8 cellular contexts compared by ENCODE assay signal in the genomic region with DNA sequence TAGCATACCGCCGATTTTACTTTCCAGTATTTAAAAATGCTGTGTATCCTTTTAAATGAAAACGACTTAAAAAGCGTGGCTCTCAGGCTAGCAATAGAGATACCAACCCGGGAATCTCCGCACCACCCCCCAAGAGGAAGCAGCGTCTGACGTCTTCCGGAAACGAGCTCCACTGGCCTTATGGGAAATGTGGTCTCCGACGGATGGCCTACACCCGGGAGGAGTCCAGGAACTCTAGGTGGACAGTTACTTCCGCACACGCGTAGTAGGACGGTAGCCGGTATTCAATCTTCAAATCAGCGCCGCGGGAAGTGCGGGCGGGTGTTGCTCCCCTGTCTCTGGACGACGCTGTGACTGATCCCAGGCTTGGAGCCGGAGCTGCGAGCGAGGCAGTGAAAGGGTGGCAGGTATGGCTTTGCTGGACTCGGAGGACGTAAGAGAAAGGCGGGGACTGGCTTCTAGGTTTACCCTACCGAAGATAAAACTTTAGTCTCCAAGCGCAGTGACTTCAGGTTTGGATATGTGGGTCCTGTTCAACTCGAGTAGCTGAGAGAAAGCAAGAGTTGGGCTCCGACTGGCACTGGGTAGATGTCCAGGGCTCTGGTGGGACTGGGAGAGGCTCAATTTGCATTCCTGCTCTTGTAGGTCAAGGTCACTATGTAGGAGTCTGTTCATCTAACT. TPM values are rescaled to one million over a fixed set of nuclear protein-coding genes. Genes with fewer than 3 reads are reported as not detected.
DNase-seq lines count a peak whose midpoint lies in the region; ATAC-seq, FAIRE-seq and TF ChIP-seq lines count a peak whose summit lies in the region.

A gene (plus strand): TSS at position 257 of the 681 bp plus-strand sequence. CDS start 1,530 bp downstream, outside the sequence.

- H3K36me3 ChIP-seq in right atrium auricular region (no peaks in the 10 kb centered on the region), psoas muscle (ENCODE audit: insufficient read depth in 1 of 2, low read depth in 1 of 2) (peaks cover 0 to 12% of the 10 kb centered on the region in 2 donors)

- peak; percentile 89 for DNase-seq in GM13977 (ENCODE audit: low spot score)
- DNase-seq in NCI-H146 treated with DMSO at 0.1 percent for 48 hours (lab: John Stamatoyannopoulos, UW; ENCODE audit: unreplicated experiment), result peak; percentile 81
- peak; percentile 68 to 92 (median 79) for DNase-seq in T-helper 1 cell
- DNase-seq in amygdala (lab: John Stamatoyannopoulos, UW), result peak; percentile 52 to 93 (median 83)
- DNase-seq in right atrium auricular region (ENCODE audit: low spot score), result peak; percentile 91
- peak; percentile 84 to 89 for DNase-seq in psoas muscle
- DNase-seq in urothelium cell line (ENCODE audit: low spot score), result peak; percentile 98

- H3K4me3 ChIP-seq in right atrium auricular region (peak within 1 kb of the TSS; percentile 57 to 66), psoas muscle (peak within 1 kb of the TSS; percentile 71)

- H3K27ac ChIP-seq in right atrium auricular region (peak within 1 kb of the TSS; percentile 82 to 86), psoas muscle (peak within 1 kb of the TSS; percentile 96)

- ATAC-seq in HG02870 (IDR thresholded peaks at IDR 0.05; ENCODE audit: unreplicated experiment) (peak; percentile 94), psoas muscle (peak; percentile 99 to 100 (median 100))

- H3K4me1 ChIP-seq in right atrium auricular region (peaks cover 0 to 15% of the 10 kb centered on the region in 2 donors), psoas muscle (peaks cover 19% of the 10 kb centered on the region)

- in situ Hi-C loops in GM13977 (cut with MboI; ENCODE audit: low pct_unique_long_range_greater_than_20kb, low sequenced_read_pairs, unreplicated experiment), result no loop called here

- peak; percentile 85 for FAIRE-seq in urothelium cell line (lab: Jason Lieb, UNC)

- TF ChIP-seq CTCF in GM13977 (IDR thresholded peaks at IDR 0.05; ENCODE audit: extremely low read depth, insufficient read depth, missing control alignments), result no peak
- no peak for TF ChIP-seq CTCF in right atrium auricular region (IDR thresholded peaks at IDR 0.05)
- no peak for TF ChIP-seq CTCF in psoas muscle (IDR thresholded peaks at IDR 0.05)

- WGBS in psoas muscle, 3 donors, result 0 to 1% (median 0%) methylated on average over 35 of the region's 35 CpGs

- intact Hi-C loops in psoas muscle (cut with DNase I), result no loop called here

- H3K27me3 ChIP-seq in right atrium auricular region (no peaks in the 10 kb centered on the region), psoas muscle (ENCODE audit: insufficient read depth in 3 of 3, low read length in 2 of 3) (no peaks in the 10 kb centered on the region)

- H3K9me3 ChIP-seq in right atrium auricular region (no peaks in the 10 kb centered on the region), psoas muscle (no peaks in the 10 kb centered on the region)

RNA-seq across cellular contexts. Expression of the gene that starts here (rescaled TPM):
- total RNA-seq in right atrium auricular region (1 to 10 TPM; 3.4 to 9.7 TPM), psoas muscle (1 to 10 TPM; 1.0 to 2.8 (median 1.4) TPM)
- polyA plus RNA-seq in psoas muscle, result 1 to 10 TPM; 2.1 to 3.2 (median 2.6) TPM

Comparison
In these comparisons a context has a peak if more than half of its experiments do, and no peak if none do; other contexts are left out.
1. Peak in every context shown above with its lines: DNase-seq, ATAC-seq, H3K4me3 ChIP-seq and H3K27ac ChIP-seq.